Comparison of ENCODE assay signal across 21 cellular contexts in genomic region chr14:54241517-54241916, GRCh38.
A peak's percentile ranks its signal among the peaks of the same experiment; 100 is the strongest.
DNase-seq lines count a peak whose midpoint lies in the region; ATAC-seq, FAIRE-seq and TF ChIP-seq lines count a peak whose summit lies in the region.
"Had no signal": no experiment of that assay in that cellular context is flagged by ENCODE, and none has a peak within 500 bp of the region (broad histone marks: within the 10 kb centered on the region; RNA-seq: fewer than 3 reads in every experiment).

No MANE protein-coding gene starts in this region.

- H3K36me3 Mint-ChIP-seq in stimulated activated memory B cell treated with anti-CD40 and anti-IgM and Interleukin-4, amounts not matched to agents 10 μg/mL and 1 μg/mL and 100 μg/mL, for 72 hours, result no peaks in the 10 kb centered on the region
- H3K36me3 Mint-ChIP-seq: CD14-positive monocyte; CD4-positive, alpha-beta memory T cell; CD4-positive, CD25-positive, alpha-beta regulatory T cell; CD8-positive, alpha-beta memory T cell had no signal

- peak; percentile 74 for FAIRE-seq in HTR-8/SVneo (lab: Jason Lieb, UNC)
- FAIRE-seq: A204.1, G401.6, GM12891 had no signal

- H3K27ac Mint-ChIP-seq in stimulated activated memory B cell treated with anti-CD40 and anti-IgM and Interleukin-4, amounts not matched to agents 10 μg/mL and 1 μg/mL and 100 μg/mL, for 72 hours, result no peak overlapping the region
- H3K27ac Mint-ChIP-seq: CD14-positive monocyte; CD4-positive, alpha-beta memory T cell; CD4-positive, CD25-positive, alpha-beta regulatory T cell had no signal

- DNase-seq in HTR-8/SVneo (ENCODE audit: insufficient read length, low spot score) (no peak), uterus (no peak), DMS 273 (lab: John Stamatoyannopoulos, UW; ENCODE audit: unreplicated experiment) (no peak)
- DNase-seq: 8988T; ACHN; BE2C; C1 segment of cervical spinal cord; CD4-positive, alpha-beta memory T cell; CD4-positive, CD25-positive, alpha-beta regulatory T cell; CD8-positive, alpha-beta memory T cell; COR-L47; DMS79 treated with DMSO at 0.1 percent for 48 hours; GF-D8 had no signal

- H3K4me3 Mint-ChIP-seq in stimulated activated memory B cell treated with anti-CD40 and anti-IgM and Interleukin-4, amounts not matched to agents 10 μg/mL and 1 μg/mL and 100 μg/mL, for 72 hours, result no peak overlapping the region
- H3K4me3 Mint-ChIP-seq: CD14-positive monocyte; CD4-positive, alpha-beta memory T cell; CD4-positive, CD25-positive, alpha-beta regulatory T cell; CD8-positive, alpha-beta memory T cell had no signal

- H3K4me1 ChIP-seq in HEK293 (ENCODE audit: control insufficient read depth, insufficient read depth, low read length) (no peaks in the 10 kb centered on the region), uterus (no peaks in the 10 kb centered on the region)
- H3K4me1 ChIP-seq: BE2C, BLaER1 had no signal

- H3K9me3 ChIP-seq in HEK293 (ENCODE audit: control insufficient read depth, insufficient read depth, low read depth, low read length) (no peaks in the 10 kb centered on the region; the same call in 1 of the 2 replicates), uterus (no peaks in the 10 kb centered on the region)
- H3K9me3 ChIP-seq: BE2C had no signal

- no peak for TF ChIP-seq POLR2A in uterus (IDR thresholded peaks at IDR 0.05)

- H3K36me3 ChIP-seq in HEK293 (ENCODE audit: control insufficient read depth in 2 of 2, insufficient read depth in 1 of 2, low read length in 2 of 2) (no peaks in the 10 kb centered on the region), uterus (no peaks in the 10 kb centered on the region)
- H3K36me3 ChIP-seq: BE2C, BLaER1 had no signal

- H3K27me3 ChIP-seq in uterus, result no peaks in the 10 kb centered on the region
- H3K27me3 ChIP-seq: BE2C, BLaER1 had no signal

- H3K4me1 Mint-ChIP-seq in stimulated activated memory B cell treated with anti-CD40 and anti-IgM and Interleukin-4, amounts not matched to agents 10 μg/mL and 1 μg/mL and 100 μg/mL, for 72 hours, result no peaks in the 10 kb centered on the region
- H3K4me1 Mint-ChIP-seq: CD14-positive monocyte; CD4-positive, alpha-beta memory T cell; CD4-positive, CD25-positive, alpha-beta regulatory T cell; CD8-positive, alpha-beta memory T cell had no signal

- ATAC-seq in stimulated activated memory B cell treated with anti-CD40 and anti-IgM and Interleukin-4, amounts not matched to agents 10 μg/mL and 1 μg/mL and 100 μg/mL, for 72 hours, result peak; percentile 31
- ATAC-seq in GM18861 (IDR thresholded peaks at IDR 0.05; ENCODE audit: unreplicated experiment), result no peak

- intact Hi-C loops in uterus (cut with DNase I; ENCODE audit: low total_unique reads), result no loop called here

- no peaks in the 10 kb centered on the region for H3K27me3 Mint-ChIP-seq in stimulated activated memory B cell treated with anti-CD40 and anti-IgM and Interleukin-4, amounts not matched to agents 10 μg/mL and 1 μg/mL and 100 μg/mL, for 72 hours
- H3K27me3 Mint-ChIP-seq: CD4-positive, CD25-positive, alpha-beta regulatory T cell had no signal

- POLR2A ChIA-PET in HEK293 (lab: Yijun Ruan, JAX), result no interaction called here

- no peak overlapping the region for H3K4me3 ChIP-seq in HEK293 (ENCODE audit: low read depth, low read length)
- no peak overlapping the region for H3K4me3 ChIP-seq in uterus
- H3K4me3 ChIP-seq: BLaER1 had no signal

- no peaks in the 10 kb centered on the region for H3K9me3 Mint-ChIP-seq in stimulated activated memory B cell treated with anti-CD40 and anti-IgM and Interleukin-4, amounts not matched to agents 10 μg/mL and 1 μg/mL and 100 μg/mL, for 72 hours

- CTCF ChIA-PET in HEK293 (lab: Yijun Ruan, JAX), result no interaction called here

- no peak overlapping the region for H3K27ac ChIP-seq in HEK293 (ENCODE audit: extremely low read depth, low read depth, low read length)
- H3K27ac ChIP-seq in uterus, result no peak overlapping the region
- H3K27ac ChIP-seq: BLaER1 had no signal

- no peak for TF ChIP-seq CTCF in HEK293 (tag by site-specific recombination; IDR thresholded peaks at IDR 0.05)
- no peak for TF ChIP-seq CTCF in uterus (IDR thresholded peaks at IDR 0.05)

TF ChIP-seq in HEK293, 187 proteins besides CTCF, POLR2A, EP300 and RAD21:
- TF ChIP-seq ZNF184 (tag by site-specific recombination; IDR thresholded peaks at IDR 0.05) (no peak), ZNF585B (tag by site-specific recombination; IDR thresholded peaks at IDR 0.05) (peak; percentile 69)
